Comparison of ENCODE assay signal across 8 cellular contexts in genomic region chr19:38559428-38560401, GRCh38. TPM values are rescaled to one million over a fixed set of nuclear protein-coding genes. Genes with fewer than 3 reads are reported as not detected.
DNase-seq lines count a peak whose midpoint lies in the region; ATAC-seq and TF ChIP-seq lines count a peak whose summit lies in the region.

No MANE protein-coding gene starts in this region.

- H3K36me3 ChIP-seq in GM23338 (ENCODE audit: insufficient read depth): no peaks in the 10 kb centered on the region; the same call in 1 of the 2 replicates

- no peaks in the 10 kb centered on the region for H3K79me2 ChIP-seq in GM23338 (replicated peaks; ENCODE audit: insufficient read depth)

- H2AFZ ChIP-seq in GM23338: no peak overlapping the region

- no peak overlapping the region for H3K4me3 Mint-ChIP-seq in GM23338
- H3K4me3 Mint-ChIP-seq in WTC11: no peak overlapping the region
- H3K4me3 Mint-ChIP-seq in CD14-positive monocyte: peak overlapping the region in 1 of 2 donors; percentile 21

- POLR2A ChIA-PET in WTC11 (lab: Charles Lee): interaction anchor here (0.7 kb wide), 1 partner anchor 1601 kb away, joined by 12 read pairs; no protein-coding TSS in a partner anchor

- H3K36me3 Mint-ChIP-seq in GM23338 (ENCODE audit: low read depth): peaks cover 45% of the 10 kb centered on the region
- H3K36me3 Mint-ChIP-seq in WTC11: peaks cover 16% of the 10 kb centered on the region
- H3K36me3 Mint-ChIP-seq in CD14-positive monocyte: no peaks in the 10 kb centered on the region

- H3K9me3 Mint-ChIP-seq in GM23338 (no peaks in the 10 kb centered on the region), WTC11 (no peaks in the 10 kb centered on the region), CD14-positive monocyte (peaks cover 0 to 3% (median 0%) of the 10 kb centered on the region in 7 donors)

- intact Hi-C loops in CD14-positive monocyte (cut with micrococcal nuclease): no loop called here

- no peak overlapping the region for H3K27ac ChIP-seq in GM23338 (ENCODE audit: low read depth)

- peak; percentile 77 for ATAC-seq in GM18502 (IDR thresholded peaks at IDR 0.05; ENCODE audit: poor library complexity, unreplicated experiment)
- peak; percentile 65 for ATAC-seq in GM21619 (IDR thresholded peaks at IDR 0.05; ENCODE audit: unreplicated experiment)
- ATAC-seq in esophagus mucosa: peak; percentile 79
- ATAC-seq in GM23338: no peak
- ATAC-seq in WTC11: no peak

- no peak overlapping the region for H3K4me2 ChIP-seq in GM23338

- DNase-seq in NCI-H226: peak; percentile 8
- no peak for DNase-seq in GM23338 (ENCODE audit: low spot score)
- DNase-seq in WTC11 (ENCODE audit: low spot score): no peak
- no peak for DNase-seq in NCI-H187 treated with DMSO at 0.1 percent for 48 hours (lab: John Stamatoyannopoulos, UW)
- DNase-seq in CD14-positive monocyte (ENCODE audit: low spot score): no peak

- H3K9me2 ChIP-seq in GM23338 (ENCODE audit: insufficient read depth): no peaks in the 10 kb centered on the region

- H3K4me3 ChIP-seq in GM23338: no peak overlapping the region

- no peak overlapping the region for H3K27ac Mint-ChIP-seq in GM23338
- H3K27ac Mint-ChIP-seq in WTC11: no peak overlapping the region; the same call in none of the 2 replicates
- no peak overlapping the region for H3K27ac Mint-ChIP-seq in CD14-positive monocyte

- peaks cover under 1% of the 10 kb centered on the region; the same call in 1 of the 2 replicates for H3F3A ChIP-seq in GM23338 (replicated peaks; ENCODE audit: low read depth)

- H3K4me1 ChIP-seq in GM23338 (ENCODE audit: insufficient read depth): no peaks in the 10 kb centered on the region

- CTCF ChIA-PET in WTC11 (lab: Charles Lee): no interaction called here

- H3K4me1 Mint-ChIP-seq in GM23338 (no peaks in the 10 kb centered on the region), WTC11 (no peaks in the 10 kb centered on the region), CD14-positive monocyte (peaks cover 16% of the 10 kb centered on the region)

- peaks cover 11% of the 10 kb centered on the region; the same call in 1 of the 2 replicates for H3K27me3 ChIP-seq in GM23338 (ENCODE audit: insufficient read depth)

- H3K27me3 Mint-ChIP-seq in GM23338 (ENCODE audit: insufficient read depth, low read depth, poor library complexity) (peaks cover 10% of the 10 kb centered on the region), WTC11 (ENCODE audit: low read depth) (no peaks in the 10 kb centered on the region), CD14-positive monocyte (ENCODE audit: low read depth in 3 of 3) (peaks cover 27 to 29% (median 28%) of the 10 kb centered on the region in 3 donors)

- no peaks in the 10 kb centered on the region; the same call in 1 of the 2 replicates for H4K20me1 ChIP-seq in GM23338 (replicated peaks; ENCODE audit: insufficient read depth)

- TF ChIP-seq CTCF in GM23338 (conservative IDR thresholded peaks at IDR 0.05; ENCODE audit: low read depth in 2 of 2): no peak
- no peak for TF ChIP-seq CTCF in WTC11 (IDR thresholded peaks at IDR 0.05)
- no peak for TF ChIP-seq CTCF in CD14-positive monocyte (IDR thresholded peaks at IDR 0.05)

TF ChIP-seq in GM23338, 12 proteins besides CTCF, POLR2A, EP300 and RAD21 (continues in another document):
- TF ChIP-seq ZNF114 (CRISPR knock-in tag; IDR thresholded peaks at IDR 0.05): no peak
- no peak for TF ChIP-seq ZNF331 (CRISPR knock-in tag; IDR thresholded peaks at IDR 0.05; ENCODE audit: low read depth)
- TF ChIP-seq ETS1 (IDR thresholded peaks at IDR 0.05): no peak
- TF ChIP-seq JUNB (IDR thresholded peaks at IDR 0.05; ENCODE audit: unreplicated experiment): no peak
- TF ChIP-seq POLR2AphosphoS5 (IDR thresholded peaks at IDR 0.05; ENCODE audit: low read depth): no peak
- TF ChIP-seq EZH2phosphoT487 (IDR thresholded peaks at IDR 0.05; ENCODE audit: unreplicated experiment): no peak
- no peak for TF ChIP-seq NANOG (IDR thresholded peaks at IDR 0.05; ENCODE audit: borderline replicate concordance)
- TF ChIP-seq STAT1 (IDR thresholded peaks at IDR 0.05; ENCODE audit: unreplicated experiment): no peak
- no peak for TF ChIP-seq EZH2 (IDR thresholded peaks at IDR 0.05; ENCODE audit: low read depth, unreplicated experiment)

TF ChIP-seq in WTC11, 78 proteins besides CTCF, POLR2A, EP300 and RAD21 (continues in another document):
- TF ChIP-seq ZBTB21 (CRISPR knock-in tag; IDR thresholded peaks at IDR 0.05; ENCODE audit: borderline replicate concordance): no peak
- no peak for TF ChIP-seq IRF1 (CRISPR knock-in tag; IDR thresholded peaks at IDR 0.05)
- TF ChIP-seq ATF6 (CRISPR knock-in tag; IDR thresholded peaks at IDR 0.05): no peak
- no peak for TF ChIP-seq KAT7 (CRISPR knock-in tag; IDR thresholded peaks at IDR 0.05; ENCODE audit: borderline replicate concordance)
- no peak for TF ChIP-seq CBFB (CRISPR knock-in tag; IDR thresholded peaks at IDR 0.05; ENCODE audit: low read depth)
- no peak for TF ChIP-seq ATF2 (CRISPR knock-in tag; IDR thresholded peaks at IDR 0.05; ENCODE audit: borderline replicate concordance, low read depth)
- no peak for TF ChIP-seq USF2 (CRISPR knock-in tag; IDR thresholded peaks at IDR 0.05)
- no peak for TF ChIP-seq GTF2I (CRISPR knock-in tag; conservative IDR thresholded peaks at IDR 0.05)
- no peak for TF ChIP-seq SP1 (CRISPR knock-in tag; conservative IDR thresholded peaks at IDR 0.05)
- TF ChIP-seq E2F5 (CRISPR knock-in tag; IDR thresholded peaks at IDR 0.05): no peak
- TF ChIP-seq E2F1 (CRISPR knock-in tag; IDR thresholded peaks at IDR 0.05): no peak
- no peak for TF ChIP-seq HMGA2 (CRISPR knock-in tag; IDR thresholded peaks at IDR 0.05)
- no peak for TF ChIP-seq TEAD4 (CRISPR knock-in tag; IDR thresholded peaks at IDR 0.05)

RNA-seq across cellular contexts. Expression of gene MAP4K1, which starts 58.0 kb away (rescaled TPM):
- total RNA-seq in esophagus mucosa (3.4 TPM), WTC11 (2021) (14.0 to 25.0 TPM (median 24.5 TPM) in 3 replicates)
- total RNA-seq in GM23338 (2014; rRNA removed; shearing (Covaris generic)): 7.7 and 11.8 TPM in 2 replicates
- polyA plus RNA-seq in GM23338 (2016; fragmentation: Nextera tagmentation; extraction: Ambion mirVana) (42.8 and 44.6 TPM in 2 replicates), CD14-positive monocyte (10 to 100 TPM; 19.8 to 22.4 TPM)

RNA-seq across cellular contexts. Expression of gene EIF3K, which starts 59.3 kb away (rescaled TPM):
- 304 TPM for total RNA-seq in esophagus mucosa
- 509 and 527 TPM in 2 replicates for total RNA-seq in GM23338 (2014; rRNA removed; shearing (Covaris generic))
- polyA plus RNA-seq in GM23338 (2016; fragmentation: Nextera tagmentation; extraction: Ambion mirVana): 215 and 226 TPM in 2 replicates
- total RNA-seq in WTC11 (2021): 389 to 416 TPM (median 410 TPM) in 3 replicates
- 100 to 1,000 TPM; 326 to 381 TPM for polyA plus RNA-seq in CD14-positive monocyte

Comparison
In these comparisons a context has a peak if more than half of its experiments do, and no peak if none do; other contexts are left out.
1. ATAC-seq: peak in GM18502 (single experiment), GM21619 (single experiment) and esophagus mucosa (single experiment); none in GM23338 (single experiment) and WTC11 (single experiment).